Comparison of ENCODE assay signal across 25 cellular contexts in genomic region chr13:30429235-30429634, GRCh38. TPM values are rescaled to one million over a fixed set of nuclear protein-coding genes. Genes with fewer than 3 reads are reported as not detected.
DNase-seq lines count a peak whose midpoint lies in the region; ATAC-seq and TF ChIP-seq lines count a peak whose summit lies in the region.
"Had no signal": no experiment of that assay in that cellular context is flagged by ENCODE, and none has a peak within 500 bp of the region (broad histone marks: within the 10 kb centered on the region; RNA-seq: fewer than 3 reads in every experiment).

No MANE protein-coding gene starts in this region.

- H3K18ac ChIP-seq in mesenchymal stem cell (ENCODE audit: low read depth in 1 of 2, low read length in 2 of 2): peak overlapping the region in 1 of 2 experiments; percentile 0

- H3K9me3 ChIP-seq in SK-N-SH (no peaks in the 10 kb centered on the region), GM23248 (ENCODE audit: low read depth) (no peaks in the 10 kb centered on the region), OCI-LY1 (ENCODE audit: low read length) (no peaks in the 10 kb centered on the region), mesenchymal stem cell (ENCODE audit: control insufficient read depth, low read length) (no peaks in the 10 kb centered on the region), right atrium auricular region (no peaks in the 10 kb centered on the region), right lobe of liver (no peaks in the 10 kb centered on the region)

- intact Hi-C loops in right lobe of liver (cut with DNase I): no loop called here

- POLR2A ChIA-PET in SK-N-SH (lab: Yijun Ruan, JAX): no interaction called here

- H3K9ac ChIP-seq in SK-N-SH: no peak overlapping the region
- H3K9ac ChIP-seq in GM23248: no peak overlapping the region
- peak overlapping the region; percentile 37 for H3K9ac ChIP-seq in OCI-LY1 (ENCODE audit: low read length)
- H3K9ac ChIP-seq in mesenchymal stem cell (ENCODE audit: low read length): peak overlapping the region; percentile 69

- 0 out of 2 replicates have a peak overlapping the region, but pooled peaks have one; percentile 61 for H3K4me2 ChIP-seq in SK-N-SH
- H3K4me2 ChIP-seq in GM23248 (ENCODE audit: unreplicated experiment): peak overlapping the region; percentile 73
- peak overlapping the region; percentile 58 for H3K4me2 ChIP-seq in OCI-LY1 (ENCODE audit: low read length)
- H3K4me2 ChIP-seq in mesenchymal stem cell (ENCODE audit: low read length, poor library complexity, severe bottlenecking): no peak overlapping the region

- H4K20me1 ChIP-seq in SK-N-SH (ENCODE audit: insufficient read depth) (no peaks in the 10 kb centered on the region), GM23248 (ENCODE audit: insufficient read depth) (no peaks in the 10 kb centered on the region), OCI-LY1 (ENCODE audit: insufficient read depth, low read length) (no peaks in the 10 kb centered on the region)

- no peaks in the 10 kb centered on the region for H3K79me1 ChIP-seq in mesenchymal stem cell (replicated peaks; ENCODE audit: low read length, poor library complexity, severe bottlenecking)

- H2AFZ ChIP-seq in SK-N-SH (ENCODE audit: low read depth) (no peak overlapping the region), GM23248 (no peak overlapping the region), OCI-LY1 (ENCODE audit: low read length) (0 out of 2 replicates have a peak overlapping the region, but pooled peaks have one; percentile 30), mesenchymal stem cell (ENCODE audit: low read depth, low read length) (no peak overlapping the region)

- no peak overlapping the region for H3K4ac ChIP-seq in mesenchymal stem cell (ENCODE audit: low read depth in 1 of 2, low read length in 2 of 2)

- H3K14ac ChIP-seq in mesenchymal stem cell (ENCODE audit: low read length in 2 of 2): no peak overlapping the region

- peak overlapping the region in 1 of 2 experiments; percentile 85; a peak in 2 of 4 replicates for H3K27ac ChIP-seq in SK-N-SH (ENCODE audit: low read depth in 2 of 2, low read length in 1 of 2)
- peak overlapping the region; percentile 72; the same call in 1 of the 2 replicates for H3K27ac ChIP-seq in GM23248
- peak overlapping the region; percentile 68 for H3K27ac ChIP-seq in OCI-LY1 (ENCODE audit: low read depth, low read length, poor library complexity, severe bottlenecking)
- H3K27ac ChIP-seq in mesenchymal stem cell (ENCODE audit: low read length, poor library complexity, severe bottlenecking): no peak overlapping the region
- no peak overlapping the region for H3K27ac ChIP-seq in right atrium auricular region
- H3K27ac ChIP-seq in right lobe of liver: no peak overlapping the region
- H3K27ac ChIP-seq: 22Rv1 had no signal

- no peak for TF ChIP-seq CTCF in SK-N-SH (IDR thresholded peaks at IDR 0.05)
- TF ChIP-seq CTCF in OCI-LY1 (IDR thresholded peaks at IDR 0.05; ENCODE audit: low read length): no peak
- no peak for TF ChIP-seq CTCF in right atrium auricular region (IDR thresholded peaks at IDR 0.05)
- TF ChIP-seq CTCF in right lobe of liver (IDR thresholded peaks at IDR 0.05): no peak

- H2BK5ac ChIP-seq in mesenchymal stem cell (ENCODE audit: low read depth, low read length, poor library complexity, severe bottlenecking): no peak overlapping the region

- H3K23ac ChIP-seq in mesenchymal stem cell (ENCODE audit: low read length in 2 of 2): peak overlapping the region in 1 of 2 experiments; percentile 52

- H2BK120ac ChIP-seq in mesenchymal stem cell (ENCODE audit: low read depth, low read length): no peak overlapping the region

- peaks cover 36% of the 10 kb centered on the region for H3F3A ChIP-seq in SK-N-SH (replicated peaks; ENCODE audit: insufficient read depth)
- H3F3A ChIP-seq in GM23248 (ENCODE audit: insufficient read depth): peaks cover 25% of the 10 kb centered on the region
- no peaks in the 10 kb centered on the region for H3F3A ChIP-seq in OCI-LY1 (ENCODE audit: insufficient read depth, low read length)

- TF ChIP-seq EP300 in SK-N-SH (IDR thresholded peaks at IDR 0.05; ENCODE audit: borderline replicate concordance in 1 of 2, low read depth in 1 of 2, low read length in 1 of 2): no peak

- CTCF ChIA-PET in SK-N-SH (lab: Yijun Ruan, JAX): interaction anchor here (0.6 to 1.1 kb wide), 2 partner anchors 35 to 314 kb away, joined by 3 read pairs; no protein-coding TSS in a partner anchor

- DNase-seq in SK-N-SH: no peak
- no peak for DNase-seq in GM23248
- DNase-seq in mesenchymal stem cell: no peak
- DNase-seq in right atrium auricular region (ENCODE audit: low spot score): no peak
- DNase-seq in right lobe of liver: no peak
- DNase-seq: activated naive CD4-positive, alpha-beta T cell; activated T-cell treated with anti-CD3 and anti-CD28 coated beads, Interleukin-2, amount 50 U/mL, for 1 hour; amniotic stem cell; CD4-positive, CD25-positive, alpha-beta regulatory T cell; hippocampal formation; immature natural killer cell; NCI-H1092 treated with DMSO at 0.1 percent for 48 hours; NCI-H1930; NCI-H69; posterior cingulate gyrus; stimulated activated CD4-positive, alpha-beta T cell treated with anti-CD3 and anti-CD28 coated beads, Interleukin-4, amount 100 ng/mL, for 24 hours; T-helper 2 cell had no signal

- WGBS in SK-N-SH (ENCODE audit: low lambda C conversion rate): 86% methylated on average over 3 of the region's 3 CpGs
- 96 to 98% methylated on average over 3 of the region's 3 CpGs for WGBS in GM23248 (ENCODE audit: low coverage in 1 of 2, low lambda C conversion rate in 2 of 2, missing lambda C conversion rate in 2 of 2), 2 experiments
- 89% methylated on average over 1 of the region's 3 CpGs for WGBS in mesenchymal stem cell
- 91% methylated on average over 3 of the region's 3 CpGs for WGBS in right lobe of liver (ENCODE audit: insufficient coverage, low coverage, low lambda C conversion rate, missing lambda C conversion rate)

- H3K9me2 ChIP-seq in SK-N-SH: no peaks in the 10 kb centered on the region
- H3K9me2 ChIP-seq in GM23248 (ENCODE audit: insufficient read depth): no peaks in the 10 kb centered on the region
- H3K9me2 ChIP-seq in OCI-LY1 (ENCODE audit: low read depth, low read length): no peaks in the 10 kb centered on the region

- H3K4me3 ChIP-seq in SK-N-SH (ENCODE audit: low read depth in 2 of 2, low read length in 1 of 2) (no peak overlapping the region), GM23248 (no peak overlapping the region), OCI-LY1 (ENCODE audit: low read depth, low read length, poor library complexity, severe bottlenecking) (peak overlapping the region; percentile 32), mesenchymal stem cell (ENCODE audit: insufficient read depth in 1 of 2, low read depth in 1 of 2, low read length in 2 of 2) (no peak overlapping the region), right atrium auricular region (no peak overlapping the region), right lobe of liver (no peak overlapping the region)

- TF ChIP-seq RAD21 in SK-N-SH (IDR thresholded peaks at IDR 0.05; ENCODE audit: low read length): no peak

- ATAC-seq in SK-N-SH treated with all-trans-retinoic acid at 6 μM for 48 hours (no peak), GM21526 (IDR thresholded peaks at IDR 0.05; ENCODE audit: low FRiP score, unreplicated experiment) (no peak), right lobe of liver (no peak)
- ATAC-seq: sciatic nerve had no signal

- H3K27me3 ChIP-seq in SK-N-SH (ENCODE audit: insufficient read depth) (no peaks in the 10 kb centered on the region), GM23248 (replicated peaks; ENCODE audit: insufficient read depth) (no peaks in the 10 kb centered on the region), OCI-LY1 (ENCODE audit: insufficient read depth, low read length) (no peaks in the 10 kb centered on the region), mesenchymal stem cell (ENCODE audit: control insufficient read depth in 1 of 2, insufficient read depth in 1 of 2, low read length in 2 of 2) (no peaks in the 10 kb centered on the region), right atrium auricular region (no peaks in the 10 kb centered on the region), right lobe of liver (no peaks in the 10 kb centered on the region)

- H3K36me3 ChIP-seq in SK-N-SH (replicated peaks in 1 of 2; ENCODE audit: control insufficient read depth in 1 of 2, insufficient read depth in 2 of 2, low read length in 1 of 2): no peaks in the 10 kb centered on the region
- no peaks in the 10 kb centered on the region for H3K36me3 ChIP-seq in GM23248 (ENCODE audit: low read depth)
- no peaks in the 10 kb centered on the region for H3K36me3 ChIP-seq in OCI-LY1 (ENCODE audit: insufficient read depth, low read length)
- H3K36me3 ChIP-seq in mesenchymal stem cell (ENCODE audit: control insufficient read depth in 1 of 2, insufficient read depth in 2 of 2, low read depth in 1 of 2, low read length in 2 of 2): no peaks in the 10 kb centered on the region
- no peaks in the 10 kb centered on the region for H3K36me3 ChIP-seq in right atrium auricular region
- H3K36me3 ChIP-seq in right lobe of liver: no peaks in the 10 kb centered on the region

- H2BK15ac ChIP-seq in mesenchymal stem cell (ENCODE audit: low read depth, poor library complexity, severe bottlenecking): no peak overlapping the region

- no peaks in the 10 kb centered on the region for H3K79me2 ChIP-seq in SK-N-SH (ENCODE audit: insufficient read depth)
- no peaks in the 10 kb centered on the region for H3K79me2 ChIP-seq in GM23248 (ENCODE audit: insufficient read depth)
- H3K79me2 ChIP-seq in OCI-LY1 (ENCODE audit: insufficient read depth, low read length): no peaks in the 10 kb centered on the region

- no peak overlapping the region for H4K91ac ChIP-seq in mesenchymal stem cell (ENCODE audit: low read length)

- no peak overlapping the region for H2BK12ac ChIP-seq in mesenchymal stem cell (ENCODE audit: low read length in 2 of 2)

- H4K8ac ChIP-seq in mesenchymal stem cell (ENCODE audit: low read length): no peak overlapping the region

- in situ Hi-C loops in GM23248 (cut with MboI): no loop called here

- peak overlapping the region; percentile 73 for H2AK5ac ChIP-seq in mesenchymal stem cell (ENCODE audit: low read length, severe bottlenecking)

- H3K4me1 ChIP-seq in SK-N-SH (ENCODE audit: control insufficient read depth in 1 of 2, insufficient read depth in 2 of 2, low read depth in 1 of 2, low read length in 1 of 2) (peaks cover 0 to 21% of the 10 kb centered on the region in 2 experiments; a peak in 1 of 4 replicates), GM23248 (ENCODE audit: insufficient read depth) (peaks cover 36% of the 10 kb centered on the region), OCI-LY1 (ENCODE audit: insufficient read depth, low read length, severe bottlenecking) (peaks cover 38% of the 10 kb centered on the region), mesenchymal stem cell (ENCODE audit: control insufficient read depth, insufficient read depth, low read depth, low read length) (peaks cover 7% of the 10 kb centered on the region), right atrium auricular region (no peaks in the 10 kb centered on the region), right lobe of liver (no peaks in the 10 kb centered on the region)

- TF ChIP-seq POLR2A in right lobe of liver (IDR thresholded peaks at IDR 0.05): no peak

RNA-seq across cellular contexts. Expression of gene UBE2L5, which starts 6.9 kb away (rescaled TPM):
- 0.02 and 0.15 TPM in 2 replicates for polyA plus RNA-seq in SK-N-SH (2012; rRNA removed)
- 0.10 and 0.15 TPM in 2 replicates for polyA plus RNA-seq in SK-N-SH (2012; cell fraction: cytosol; rRNA removed)
- polyA plus RNA-seq in SK-N-SH (2012; cell fraction: nucleus; rRNA removed): 0.18 and 0.33 TPM in 2 replicates
- total RNA-seq in GM23248 (2014; rRNA removed; shearing (Covaris generic)): not detected in 2 replicates
- polyA plus RNA-seq in GM23248 (2016; fragmentation: Nextera tagmentation; extraction: Ambion mirVana): not detected in 2 replicates
- 0.14 TPM for polyA plus RNA-seq in mesenchymal stem cell (2013, experiment 1 of 2)
- 0.08 TPM for polyA plus RNA-seq in mesenchymal stem cell (2013, experiment 2 of 2)
- 1 to 10 TPM in 1 of 2 donors, not detected in 1; 1.1 TPM for total RNA-seq in right atrium auricular region
- total RNA-seq in right lobe of liver: not detected
- total RNA-seq: CD4-positive, CD25-positive, alpha-beta regulatory T cell; chondrocyte; endothelial cell of umbilical vein; ureter had no signal
- polyA plus RNA-seq: CD4-positive, CD25-positive, alpha-beta regulatory T cell; endothelial cell of umbilical vein; immature natural killer cell had no signal

RNA-seq across cellular contexts. Expression of gene HMGB1, which starts 36.5 kb away (rescaled TPM):
- polyA plus RNA-seq in SK-N-SH (2012; rRNA removed) (166 and 193 TPM in 2 replicates), GM23248 (2016; fragmentation: Nextera tagmentation; extraction: Ambion mirVana) (417 and 430 TPM in 2 replicates)
- 261 and 301 TPM in 2 replicates for polyA plus RNA-seq in SK-N-SH (2012; cell fraction: cytosol; rRNA removed)
- 122 and 230 TPM in 2 replicates for polyA plus RNA-seq in SK-N-SH (2012; cell fraction: nucleus; rRNA removed)
- 193 and 233 TPM in 2 replicates for total RNA-seq in GM23248 (2014; rRNA removed; shearing (Covaris generic))
- polyA plus RNA-seq in mesenchymal stem cell (2013, experiment 1 of 2): 349 TPM
- polyA plus RNA-seq in mesenchymal stem cell (2013, experiment 2 of 2): 353 TPM
- total RNA-seq in right atrium auricular region (100 to 1,000 TPM; 133 to 190 TPM), right lobe of liver (100 to 1,000 TPM in 3 of 6 experiments, 10 to 100 TPM in 3; 80.6 to 167 (median 107) TPM)

Comparison
In these comparisons a context has a peak if more than half of its experiments do, and no peak if none do; other contexts are left out.
1. H3K27ac ChIP-seq: peak in GM23248 (single experiment) and OCI-LY1 (single experiment); none in mesenchymal stem cell (single experiment), right atrium auricular region (0 of 2) and right lobe of liver (0 of 3).
2. H3K9ac ChIP-seq: peak in OCI-LY1 (single experiment) and mesenchymal stem cell (single experiment); none in SK-N-SH (single experiment) and GM23248 (single experiment).